ENCODE assay signal across 14 cellular contexts in the genomic region with DNA sequence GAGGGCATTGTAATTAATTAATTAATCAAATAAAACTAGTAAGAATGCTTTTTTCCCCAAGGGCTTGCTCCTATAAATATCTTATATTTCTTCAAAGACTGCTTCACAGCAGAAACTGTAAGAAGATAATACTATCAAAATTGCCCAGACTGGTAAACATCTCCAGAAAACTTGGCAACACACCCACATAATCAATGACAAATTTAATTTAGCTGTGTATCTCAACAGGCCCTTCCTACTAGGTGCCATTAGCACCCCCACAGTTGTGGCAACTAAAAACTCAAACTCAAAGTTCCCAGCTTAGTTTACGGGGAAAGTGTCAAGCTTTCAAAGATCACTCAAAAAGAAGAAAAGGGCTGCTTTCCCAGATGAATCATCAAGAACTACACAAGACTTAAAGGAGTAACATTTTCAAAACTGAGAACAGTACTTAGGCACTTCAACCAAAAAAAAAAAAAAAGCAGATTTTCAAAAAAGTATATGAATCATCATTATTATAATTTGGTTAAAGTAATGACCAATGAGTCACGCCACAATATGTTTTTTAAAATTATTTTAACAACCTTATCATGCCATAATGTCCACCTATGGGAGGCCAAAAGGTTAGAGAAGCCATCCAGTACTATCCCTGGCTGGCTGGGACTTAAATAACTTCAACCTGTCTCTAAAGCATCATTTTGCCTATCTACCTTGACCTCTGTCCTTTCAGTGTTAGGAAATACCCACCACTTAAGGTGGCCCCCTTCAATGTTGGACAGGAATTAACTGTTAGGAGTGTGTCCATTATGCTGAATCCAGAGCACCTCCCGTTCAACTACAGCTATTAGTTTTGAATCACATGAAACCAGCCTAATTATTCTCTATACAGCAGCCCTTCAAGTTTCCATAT.
DNase-seq lines count a peak whose midpoint lies in the region; ATAC-seq and TF ChIP-seq lines count a peak whose summit lies in the region.
"Had no signal": no experiment of that assay in that cellular context is flagged by ENCODE, and none has a peak within 500 bp of the region (broad histone marks: within the 10 kb centered on the region; RNA-seq: fewer than 3 reads in every experiment).

No MANE protein-coding gene starts in this region.

- no peak for DNase-seq in activated CD4-positive, alpha-beta T cell treated with anti-CD3 and anti-CD28 coated beads, Interleukin-2, amount 10 ng/mL, durations not matched to agents 7 days and 5 days
- DNase-seq in activated CD4-positive, alpha-beta T cell treated with anti-CD3 and anti-CD28 coated beads for 1 hour: no peak
- no peak for DNase-seq in OCI-LY7 (ENCODE audit: low spot score)
- no peak for DNase-seq in effector memory CD8-positive, alpha-beta T cell
- DNase-seq in germinal center (ENCODE audit: low spot score): no peak
- DNase-seq: DMS79, esophagus squamous epithelium, HFFc6, KBM-7, sigmoid colon had no signal

- peaks cover 30% of the 10 kb centered on the region for H3K4me1 Mint-ChIP-seq in activated CD4-positive, alpha-beta T cell treated with anti-CD3 and anti-CD28 coated beads, Interleukin-2, amount 10 ng/mL, durations not matched to agents 7 days and 5 days
- H3K4me1 Mint-ChIP-seq in effector memory CD8-positive, alpha-beta T cell (ENCODE audit: low read depth in 2 of 2): peaks cover 32% of the 10 kb centered on the region in 2 donors
- H3K4me1 Mint-ChIP-seq in stimulated activated memory B cell treated with anti-CD40 and anti-IgM and Interleukin-4, amounts not matched to agents 10 μg/mL and 1 μg/mL and 100 μg/mL, for 72 hours: peaks cover 55% of the 10 kb centered on the region

- H3K9me3 Mint-ChIP-seq in activated CD4-positive, alpha-beta T cell treated with anti-CD3 and anti-CD28 coated beads, Interleukin-2, amount 10 ng/mL, durations not matched to agents 7 days and 5 days: peaks cover 2% of the 10 kb centered on the region
- H3K9me3 Mint-ChIP-seq in effector memory CD8-positive, alpha-beta T cell: no peaks in the 10 kb centered on the region
- H3K9me3 Mint-ChIP-seq in stimulated activated memory B cell treated with anti-CD40 and anti-IgM and Interleukin-4, amounts not matched to agents 10 μg/mL and 1 μg/mL and 100 μg/mL, for 72 hours: peaks cover 5% of the 10 kb centered on the region
- H3K9me3 Mint-ChIP-seq: HFFc6 had no signal

- H3K27ac Mint-ChIP-seq in activated CD4-positive, alpha-beta T cell treated with anti-CD3 and anti-CD28 coated beads, Interleukin-2, amount 10 ng/mL, durations not matched to agents 7 days and 5 days: peak overlapping the region; percentile 96
- H3K27ac Mint-ChIP-seq in effector memory CD8-positive, alpha-beta T cell: peak overlapping the region; percentile 95 to 99
- peak overlapping the region; percentile 92 for H3K27ac Mint-ChIP-seq in stimulated activated memory B cell treated with anti-CD40 and anti-IgM and Interleukin-4, amounts not matched to agents 10 μg/mL and 1 μg/mL and 100 μg/mL, for 72 hours
- H3K27ac Mint-ChIP-seq: HFFc6 had no signal

- H3K9me3 ChIP-seq in OCI-LY7 (ENCODE audit: low read length): peaks cover 20% of the 10 kb centered on the region
- H3K9me3 ChIP-seq: esophagus squamous epithelium, sigmoid colon had no signal

- peaks cover 5% of the 10 kb centered on the region; the same call in 1 of the 2 replicates for H3K36me3 ChIP-seq in OCI-LY7 (ENCODE audit: insufficient read depth, low read length)
- H3K36me3 ChIP-seq: esophagus squamous epithelium, sigmoid colon had no signal

- POLR2A ChIA-PET in activated CD4-positive, alpha-beta T cell treated with anti-CD3 and anti-CD28 coated beads, Interleukin-2, amount 10 ng/mL, durations not matched to agents 7 days and 5 days (lab: Charles Lee): no interaction called here
- POLR2A ChIA-PET in OCI-LY7 (lab: Charles Lee): interaction anchor here (0.6 to 2.1 kb wide), 10 partner anchors 11 to 90 kb away, joined by 3 to 11 read pairs (median 4); no protein-coding TSS in a partner anchor

- H3K27ac ChIP-seq in OCI-LY7 (ENCODE audit: low read depth, low read length, poor library complexity, severe bottlenecking): peak overlapping the region; percentile 68
- H3K27ac ChIP-seq: sigmoid colon had no signal

- no peaks in the 10 kb centered on the region for H4K20me1 ChIP-seq in OCI-LY7 (ENCODE audit: insufficient read depth, low read length)

- H3K9me2 ChIP-seq in OCI-LY7 (ENCODE audit: insufficient read depth, low read length): no peaks in the 10 kb centered on the region

- H3K4me3 Mint-ChIP-seq in activated CD4-positive, alpha-beta T cell treated with anti-CD3 and anti-CD28 coated beads, Interleukin-2, amount 10 ng/mL, durations not matched to agents 7 days and 5 days: no peak overlapping the region
- peak overlapping the region; percentile 52 to 85 for H3K4me3 Mint-ChIP-seq in effector memory CD8-positive, alpha-beta T cell
- no peak overlapping the region for H3K4me3 Mint-ChIP-seq in stimulated activated memory B cell treated with anti-CD40 and anti-IgM and Interleukin-4, amounts not matched to agents 10 μg/mL and 1 μg/mL and 100 μg/mL, for 72 hours
- H3K4me3 Mint-ChIP-seq: HFFc6 had no signal

- CTCF ChIA-PET in activated CD4-positive, alpha-beta T cell treated with anti-CD3 and anti-CD28 coated beads, Interleukin-2, amount 10 ng/mL, durations not matched to agents 7 days and 5 days (lab: Charles Lee): no interaction called here
- CTCF ChIA-PET in OCI-LY7 (lab: Charles Lee; ENCODE audit: unreplicated experiment): no interaction called here

- H3K4me3 ChIP-seq in OCI-LY7 (ENCODE audit: low read depth, low read length, poor library complexity, severe bottlenecking): peak overlapping the region; percentile 68
- H3K4me3 ChIP-seq: sigmoid colon had no signal

- TF ChIP-seq CTCF in OCI-LY7 (conservative IDR thresholded peaks at IDR 0.05; ENCODE audit: low read length): no peak

- ATAC-seq in effector memory CD8-positive, alpha-beta T cell (replicated peaks): no peak
- ATAC-seq in stimulated activated memory B cell treated with anti-CD40 and anti-IgM and Interleukin-4, amounts not matched to agents 10 μg/mL and 1 μg/mL and 100 μg/mL, for 72 hours: no peak
- ATAC-seq in HG02763 (IDR thresholded peaks at IDR 0.05; ENCODE audit: unreplicated experiment) (no peak), HG02571 (IDR thresholded peaks at IDR 0.05; ENCODE audit: unreplicated experiment) (no peak)

- BruUV-seq in OCI-LY7 (replicated peaks; lab: Mats Ljungman, UMichigan): no TSS peak

- no peaks in the 10 kb centered on the region for H3K27me3 Mint-ChIP-seq in activated CD4-positive, alpha-beta T cell treated with anti-CD3 and anti-CD28 coated beads, Interleukin-2, amount 10 ng/mL, durations not matched to agents 7 days and 5 days
- H3K27me3 Mint-ChIP-seq in effector memory CD8-positive, alpha-beta T cell: no peaks in the 10 kb centered on the region
- H3K27me3 Mint-ChIP-seq in stimulated activated memory B cell treated with anti-CD40 and anti-IgM and Interleukin-4, amounts not matched to agents 10 μg/mL and 1 μg/mL and 100 μg/mL, for 72 hours: no peaks in the 10 kb centered on the region
- H3K27me3 Mint-ChIP-seq: type B pancreatic cell had no signal

- peak overlapping the region; percentile 86 for H3K4me2 ChIP-seq in OCI-LY7 (ENCODE audit: low read length)

- H3K79me2 ChIP-seq in OCI-LY7 (ENCODE audit: insufficient read depth, low read depth, low read length): peaks cover 14% of the 10 kb centered on the region; the same call in 1 of the 2 replicates

- H2AFZ ChIP-seq in OCI-LY7 (ENCODE audit: low read length): peak overlapping the region; percentile 77; the same call in 1 of the 2 replicates

- intact Hi-C loops in OCI-LY7 (cut with micrococcal nuclease; ENCODE audit: unreplicated experiment): loop anchor here (5.0 kb wide), 1 partner anchor 114 kb away; no protein-coding TSS in a partner anchor

- peaks cover 13% of the 10 kb centered on the region for H3K36me3 Mint-ChIP-seq in activated CD4-positive, alpha-beta T cell treated with anti-CD3 and anti-CD28 coated beads, Interleukin-2, amount 10 ng/mL, durations not matched to agents 7 days and 5 days (ENCODE audit: low read depth)
- peaks cover 9% of the 10 kb centered on the region for H3K36me3 Mint-ChIP-seq in effector memory CD8-positive, alpha-beta T cell (ENCODE audit: insufficient read depth)
- H3K36me3 Mint-ChIP-seq in stimulated activated memory B cell treated with anti-CD40 and anti-IgM and Interleukin-4, amounts not matched to agents 10 μg/mL and 1 μg/mL and 100 μg/mL, for 72 hours: peaks cover 29% of the 10 kb centered on the region

- H3K4me1 ChIP-seq in OCI-LY7 (ENCODE audit: insufficient read depth, low read length, poor library complexity, severe bottlenecking): peaks cover 22% of the 10 kb centered on the region

Comparison
In these comparisons a context has a peak if more than half of its experiments do, and no peak if none do; other contexts are left out.
1. H3K4me3 Mint-ChIP-seq: peak in effector memory CD8-positive, alpha-beta T cell (2 of 2); none in activated CD4-positive, alpha-beta T cell treated with anti-CD3 and anti-CD28 coated beads, Interleukin-2, amount 10 ng/mL, durations not matched to agents 7 days and 5 days (single experiment) and stimulated activated memory B cell treated with anti-CD40 and anti-IgM and Interleukin-4, amounts not matched to agents 10 μg/mL and 1 μg/mL and 100 μg/mL, for 72 hours (single experiment).
2. Peak in every context shown above with its lines, with median percentiles within 50 percentile points of each other: H3K27ac Mint-ChIP-seq.